In the genomic region with DNA sequence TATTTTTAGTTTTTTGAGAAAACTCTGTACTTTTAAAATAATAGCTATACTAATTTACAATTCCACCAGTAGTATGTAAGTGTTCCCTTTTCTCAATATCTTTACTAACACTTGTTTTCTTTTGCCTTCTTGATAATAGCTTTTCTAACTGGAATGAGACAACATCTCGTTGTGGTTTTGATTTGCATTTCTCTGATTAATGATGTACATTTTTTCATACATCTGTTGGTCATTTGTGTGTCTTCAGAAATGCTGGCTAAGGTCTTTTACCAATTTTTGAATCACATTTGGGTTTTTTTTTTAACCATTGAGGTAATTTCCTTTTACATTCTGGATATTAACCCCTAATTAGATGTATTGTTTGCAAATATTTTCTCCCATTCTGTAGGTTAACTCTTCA, we compare ENCODE assay signal across 27 cellular contexts.
"Had no signal": no experiment of that assay in that cellular context is flagged by ENCODE, and none has a peak within 500 bp of the region (broad histone marks: within the 10 kb centered on the region; RNA-seq: fewer than 3 reads in every experiment).

No MANE protein-coding gene starts in this region.

- H3K27ac ChIP-seq: adrenal gland, ascending aorta, breast epithelium, left ventricle myocardium inferior, ovary, prostate gland, upper lobe of left lung had no signal

- H3K9me3 Mint-ChIP-seq: activated T-helper 17 cell treated with anti-CD3 and anti-CD28 coated beads, Interleukin-2, amount 50 U/mL, for 72 hours had no signal

- H3K4me1 ChIP-seq: adrenal gland, ascending aorta, breast epithelium, left ventricle myocardium inferior, prostate gland, upper lobe of left lung had no signal

- H3K36me3 Mint-ChIP-seq: activated naive CD4-positive, alpha-beta T cell treated with anti-CD3 and anti-CD28 coated beads, Interleukin-2, amount 50 U/mL, for 72 hours had no signal

- H3K9me3 ChIP-seq: adrenal gland, breast epithelium, ovary, prostate gland, upper lobe of left lung had no signal

- H3K4me3 Mint-ChIP-seq: activated B cell treated with CpG ODN at 0.5 μM for 24 hours; activated CD4-positive, alpha-beta T cell treated with anti-CD3 and anti-CD28 coated beads for 36 hours; activated T-cell treated with anti-CD3 and anti-CD28 coated beads, Interleukin-2, amount 50 U/mL, for 24 hours; activated T-helper 17 cell treated with anti-CD3 and anti-CD28 coated beads, Interleukin-2, amount 50 U/mL, for 72 hours; central memory CD8-positive, alpha-beta T cell; natural killer cell treated with Interleukin-12 subunit alpha and Interleukin-12 subunit beta and Interleukin-15 and Interleukin-18, amount 100 ng/mL, for 72 hours; T-helper 17 cell had no signal

- H3K4me3 ChIP-seq: adrenal gland, ascending aorta, breast epithelium, left ventricle myocardium inferior, ovary, prostate gland, upper lobe of left lung had no signal

- DNase-seq: activated B cell treated with CpG ODN at 0.5 μM for 24 hours; activated CD4-positive, alpha-beta T cell treated with anti-CD3 and anti-CD28 coated beads for 36 hours; activated CD4-positive, alpha-beta T cell treated with anti-CD3 and anti-CD28 coated beads, Interleukin-2, amount 50 U/mL, for 4 hours; activated CD8-positive, alpha-beta memory T cell treated with anti-CD3 and anti-CD28 coated beads for 24 hours; activated CD8-positive, alpha-beta memory T cell treated with anti-CD3 and anti-CD28 coated beads, Interleukin-2, amount 50 U/mL, for 4 hours; activated T-cell treated with anti-CD3 and anti-CD28 coated beads, Interleukin-2, amount 50 U/mL, for 24 hours; adrenal gland; effector memory CD4-positive, alpha-beta T cell; glutamatergic neuron; hippocampal formation; left ventricle myocardium inferior; mammary epithelial cell; midbrain; ovary; stimulated activated CD4-positive, alpha-beta T cell treated with anti-CD3 and anti-CD28 coated beads, Interleukin-12 subunit alpha, Interleukin-12 subunit beta, amount 100 ng/mL, for 4 hours; stimulated activated CD4-positive, alpha-beta T cell treated with anti-CD3 and anti-CD28 coated beads, Interleukin-4, amount 100 ng/mL, for 4 hours; stimulated activated naive CD8-positive, alpha-beta T cell treated with anti-CD3 and anti-CD28 coated beads, Interleukin-15, Interleukin-2, amounts not matched to agents 100 U/mL and 50 U/mL, for 24 hours; T-helper 17 cell; upper lobe of left lung had no signal

- H3K27me3 ChIP-seq: adrenal gland, ascending aorta, breast epithelium, ovary, upper lobe of left lung had no signal

- ATAC-seq: activated CD4-positive, alpha-beta T cell treated with anti-CD3 and anti-CD28 coated beads for 36 hours; activated naive CD4-positive, alpha-beta T cell treated with anti-CD3 and anti-CD28 coated beads, Interleukin-2, amount 50 U/mL, for 72 hours; activated T-helper 17 cell treated with anti-CD3 and anti-CD28 coated beads, Interleukin-2, amount 50 U/mL, for 72 hours; esophagus mucosa; natural killer cell treated with Interleukin-12 subunit alpha and Interleukin-12 subunit beta and Interleukin-15 and Interleukin-18, amount 100 ng/mL, for 72 hours; stimulated activated naive CD8-positive, alpha-beta T cell treated with anti-CD3 and anti-CD28 coated beads, Interleukin-15, Interleukin-2, amounts not matched to agents 100 U/mL and 50 U/mL, for 24 hours; T-helper 17 cell had no signal

- H3K27ac Mint-ChIP-seq: activated B cell treated with CpG ODN at 0.5 μM for 24 hours; activated CD4-positive, alpha-beta T cell treated with anti-CD3 and anti-CD28 coated beads for 36 hours; activated naive CD4-positive, alpha-beta T cell treated with anti-CD3 and anti-CD28 coated beads, Interleukin-2, amount 50 U/mL, for 72 hours; activated T-cell treated with anti-CD3 and anti-CD28 coated beads, Interleukin-2, amount 50 U/mL, for 24 hours; activated T-helper 17 cell treated with anti-CD3 and anti-CD28 coated beads, Interleukin-2, amount 50 U/mL, for 72 hours; natural killer cell treated with Interleukin-12 subunit alpha and Interleukin-12 subunit beta and Interleukin-15 and Interleukin-18, amount 100 ng/mL, for 72 hours; T-helper 17 cell had no signal

- H3K27me3 Mint-ChIP-seq: activated B cell treated with CpG ODN at 0.5 μM for 24 hours; activated CD4-positive, alpha-beta T cell treated with anti-CD3 and anti-CD28 coated beads for 36 hours; activated T-cell treated with anti-CD3 and anti-CD28 coated beads, Interleukin-2, amount 50 U/mL, for 24 hours; activated T-helper 17 cell treated with anti-CD3 and anti-CD28 coated beads, Interleukin-2, amount 50 U/mL, for 72 hours; central memory CD8-positive, alpha-beta T cell; natural killer cell treated with Interleukin-12 subunit alpha and Interleukin-12 subunit beta and Interleukin-15 and Interleukin-18, amount 100 ng/mL, for 72 hours; T-helper 17 cell had no signal

- H3K36me3 ChIP-seq: adrenal gland, breast epithelium, ovary, prostate gland had no signal

- H3K4me1 Mint-ChIP-seq: activated B cell treated with CpG ODN at 0.5 μM for 24 hours; activated CD4-positive, alpha-beta T cell treated with anti-CD3 and anti-CD28 coated beads for 36 hours; activated T-helper 17 cell treated with anti-CD3 and anti-CD28 coated beads, Interleukin-2, amount 50 U/mL, for 72 hours; central memory CD8-positive, alpha-beta T cell had no signal
